Comparison of ENCODE assay signal across 11 cellular contexts in the genomic region with DNA sequence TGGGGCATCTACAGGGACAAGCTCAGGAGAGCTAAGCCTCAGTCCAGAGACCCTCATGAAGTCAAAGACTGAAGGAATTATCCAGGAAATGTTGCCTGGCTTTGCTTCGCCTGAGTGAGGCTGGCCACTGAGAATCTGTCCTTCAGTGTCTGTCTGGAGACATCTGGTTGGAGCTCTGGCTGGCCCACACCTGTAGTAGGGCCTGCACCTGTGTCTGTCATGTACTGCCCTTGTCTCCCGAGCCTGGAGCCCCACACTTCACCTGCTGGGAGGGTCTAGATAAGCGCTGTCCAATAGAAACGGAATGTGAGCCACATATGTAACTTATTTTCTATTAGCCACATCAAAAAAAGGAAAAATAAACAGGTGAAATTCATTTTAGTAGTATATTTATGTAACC. TPM values are rescaled to one million over a fixed set of nuclear protein-coding genes. Genes with fewer than 3 reads are reported as not detected.
DNase-seq lines count a peak whose midpoint lies in the region; ATAC-seq and TF ChIP-seq lines count a peak whose summit lies in the region.
"Had no signal": no experiment of that assay in that cellular context is flagged by ENCODE, and none has a peak within 500 bp of the region (broad histone marks: within the 10 kb centered on the region; RNA-seq: fewer than 3 reads in every experiment).

No MANE protein-coding gene starts in this region.

- POLR2A ChIA-PET in activated CD8-positive, alpha-beta T cell treated with anti-CD3 and anti-CD28 coated beads for 36 hours (lab: Charles Lee) = interaction anchor here (21.6 kb wide), 1 partner anchor 25 kb away, joined by 904 read pairs; a partner anchor contains a TSS

- H3K9me3 Mint-ChIP-seq in H9 (no peaks in the 10 kb centered on the region; a peak in 2 of 5 replicates), glutamatergic neuron (ENCODE audit: unreplicated experiment) (peaks cover 5% of the 10 kb centered on the region)
- no peaks in the 10 kb centered on the region for H3K9me3 Mint-ChIP-seq in activated CD8-positive, alpha-beta T cell treated with anti-CD3 and anti-CD28 coated beads for 36 hours
- no peaks in the 10 kb centered on the region for H3K9me3 Mint-ChIP-seq in stimulated activated effector memory CD8-positive, alpha-beta T cell treated with anti-CD3 and anti-CD28 coated beads, Interleukin-12 subunit alpha, Interleukin-12 subunit beta, amount 100 ng/mL, for 72 hours
- H3K9me3 Mint-ChIP-seq: naive B cell had no signal

- H3K4me1 Mint-ChIP-seq in H9 = peaks cover 26 to 40% of the 10 kb centered on the region in 2 experiments
- H3K4me1 Mint-ChIP-seq in activated CD8-positive, alpha-beta T cell treated with anti-CD3 and anti-CD28 coated beads for 36 hours (ENCODE audit: low read depth) = peaks cover 89% of the 10 kb centered on the region
- peaks cover 87% of the 10 kb centered on the region for H3K4me1 Mint-ChIP-seq in stimulated activated effector memory CD8-positive, alpha-beta T cell treated with anti-CD3 and anti-CD28 coated beads, Interleukin-12 subunit alpha, Interleukin-12 subunit beta, amount 100 ng/mL, for 72 hours
- H3K4me1 Mint-ChIP-seq in glutamatergic neuron (ENCODE audit: low read depth, unreplicated experiment) = peaks cover 14% of the 10 kb centered on the region

- H3K18ac ChIP-seq in H9 (ENCODE audit: insufficient read length, low read depth, low read length) = no peak overlapping the region

- H2AFZ ChIP-seq in H9 (ENCODE audit: low read length) = no peak overlapping the region

- no peak overlapping the region for H2BK15ac ChIP-seq in H9 (ENCODE audit: low read depth, low read length)

- no peak overlapping the region for H3K56ac ChIP-seq in H9 (ENCODE audit: insufficient read length, low read depth, low read length)

- H3K9me3 ChIP-seq in H9 (ENCODE audit: control insufficient read depth, low read depth, low read length) = no peaks in the 10 kb centered on the region

- no peak overlapping the region for H3K9ac ChIP-seq in H9 (ENCODE audit: extremely low read depth, insufficient read length, low read length)

- H3K4me2 ChIP-seq in H9 (ENCODE audit: insufficient read depth, insufficient read length, low read length) = peak overlapping the region; percentile 4

- no peak for DNase-seq in H9
- no peak for DNase-seq in activated CD8-positive, alpha-beta T cell treated with anti-CD3 and anti-CD28 coated beads for 36 hours
- DNase-seq in stimulated activated effector memory CD8-positive, alpha-beta T cell treated with anti-CD3 and anti-CD28 coated beads, Interleukin-12 subunit alpha, Interleukin-12 subunit beta, amount 100 ng/mL, for 72 hours (ENCODE audit: low spot score in 2 of 2) = no peak
- no peak for DNase-seq in middle frontal gyrus (ENCODE audit: extremely low spot score, low spot score)
- no peak for DNase-seq in glutamatergic neuron
- no peak for DNase-seq in NCI-H2227 treated with DMSO at 0.1 percent for 48 hours (lab: John Stamatoyannopoulos, UW)
- no peak for DNase-seq in DMS 273 (lab: John Stamatoyannopoulos, UW; ENCODE audit: unreplicated experiment)
- DNase-seq: activated CD4-positive, alpha-beta T cell treated with anti-CD3 and anti-CD28 coated beads for 1 hour; naive B cell; NCI-H2107 had no signal

- no peaks in the 10 kb centered on the region for H3K36me3 Mint-ChIP-seq in H9 (ENCODE audit: insufficient read depth in 1 of 3, low read depth in 3 of 3)
- H3K36me3 Mint-ChIP-seq in activated CD8-positive, alpha-beta T cell treated with anti-CD3 and anti-CD28 coated beads for 36 hours (ENCODE audit: low read depth) = peaks cover 3% of the 10 kb centered on the region
- H3K36me3 Mint-ChIP-seq in stimulated activated effector memory CD8-positive, alpha-beta T cell treated with anti-CD3 and anti-CD28 coated beads, Interleukin-12 subunit alpha, Interleukin-12 subunit beta, amount 100 ng/mL, for 72 hours = peaks cover 23% of the 10 kb centered on the region
- H3K36me3 Mint-ChIP-seq in glutamatergic neuron (ENCODE audit: unreplicated experiment) = no peaks in the 10 kb centered on the region
- H3K36me3 Mint-ChIP-seq: naive B cell had no signal

- no peak overlapping the region for H4K8ac ChIP-seq in H9 (replicated peaks; ENCODE audit: insufficient read length, low read depth, low read length)

- no peak overlapping the region for H3K4ac ChIP-seq in H9 (ENCODE audit: low read depth, low read length)

- H3K27me3 ChIP-seq in H9 (ENCODE audit: insufficient read depth, low read length) = no peaks in the 10 kb centered on the region
- no peaks in the 10 kb centered on the region for H3K27me3 ChIP-seq in layer of hippocampus (ENCODE audit: control insufficient read depth, insufficient read depth, low read length)

- H3K23me2 ChIP-seq in H9 (ENCODE audit: insufficient read length, low read depth, low read length, poor library complexity, severe bottlenecking) = no peaks in the 10 kb centered on the region

- WGBS in H9 (ENCODE audit: extremely low coverage, insufficient read length, low lambda C conversion rate) = no CpG with 5 or more reads among the region's 4 CpGs

- CTCF ChIA-PET in activated CD8-positive, alpha-beta T cell treated with anti-CD3 and anti-CD28 coated beads for 36 hours (lab: Charles Lee) = interaction anchor here (1.1 to 19.7 kb wide), 5 partner anchors 9 to 87 kb away, joined by 3 to 624 read pairs (median 33); a partner anchor contains a TSS

- H2AK5ac ChIP-seq in H9 (ENCODE audit: insufficient read length, low read length) = no peak overlapping the region

- no peak overlapping the region for H3K23ac ChIP-seq in H9 (ENCODE audit: insufficient read length, low read depth, low read length)

- 0 out of 2 replicates have a peak, but pooled peaks cover 7% of the 10 kb centered on the region for H3K4me1 ChIP-seq in H9 (ENCODE audit: insufficient read depth, low read length)

- no peak overlapping the region for H2BK12ac ChIP-seq in H9 (ENCODE audit: insufficient read length, low read depth, low read length)

- H3K27ac ChIP-seq in H9 (ENCODE audit: insufficient read length, low read depth, low read length) (no peak overlapping the region), layer of hippocampus (ENCODE audit: low read depth, low read length) (peak overlapping the region; percentile 42)

- H4K20me1 ChIP-seq in H9 (ENCODE audit: control insufficient read depth, insufficient read depth, insufficient read length) = no peaks in the 10 kb centered on the region

- no peaks in the 10 kb centered on the region; the same call in 1 of the 2 replicates for H3K27me3 Mint-ChIP-seq in H9 (ENCODE audit: low read depth)
- no peaks in the 10 kb centered on the region for H3K27me3 Mint-ChIP-seq in activated CD8-positive, alpha-beta T cell treated with anti-CD3 and anti-CD28 coated beads for 36 hours
- H3K27me3 Mint-ChIP-seq in glutamatergic neuron (ENCODE audit: unreplicated experiment) = no peaks in the 10 kb centered on the region

- no peak overlapping the region for H3T11ph ChIP-seq in H9 (ENCODE audit: low read length)

- H3K79me2 ChIP-seq in H9 (ENCODE audit: insufficient read depth, low read length) = no peaks in the 10 kb centered on the region

- intact Hi-C loops in activated CD8-positive, alpha-beta T cell treated with anti-CD3 and anti-CD28 coated beads for 36 hours (cut with micrococcal nuclease) = no loop called here

- H2BK5ac ChIP-seq in H9 (ENCODE audit: insufficient read length, low read length) = no peak overlapping the region

- no peak overlapping the region for H2BK20ac ChIP-seq in H9 (ENCODE audit: low read depth, low read length, poor library complexity, severe bottlenecking)

- no peak overlapping the region for H2BK120ac ChIP-seq in H9 (ENCODE audit: low read depth, low read length, poor library complexity, severe bottlenecking)

- no peak overlapping the region for H3K14ac ChIP-seq in H9 (ENCODE audit: insufficient read depth, low read length)

- ATAC-seq in activated CD8-positive, alpha-beta T cell treated with anti-CD3 and anti-CD28 coated beads for 36 hours = no peak
- no peak for ATAC-seq in stimulated activated effector memory CD8-positive, alpha-beta T cell treated with anti-CD3 and anti-CD28 coated beads, Interleukin-12 subunit alpha, Interleukin-12 subunit beta, amount 100 ng/mL, for 72 hours

- TF ChIP-seq CTCF in H9 (conservative IDR thresholded peaks at IDR 0.05) (no peak), glutamatergic neuron (IDR thresholded peaks at IDR 0.05; ENCODE audit: partially characterized antibody, unreplicated experiment) (no peak)
- TF ChIP-seq CTCF in activated CD8-positive, alpha-beta T cell treated with anti-CD3 and anti-CD28 coated beads for 36 hours (IDR thresholded peaks at IDR 0.05) = no peak

- H3K4me3 Mint-ChIP-seq in H9 (no peak overlapping the region), glutamatergic neuron (ENCODE audit: unreplicated experiment) (no peak overlapping the region)
- peak overlapping the region; percentile 56 for H3K4me3 Mint-ChIP-seq in activated CD8-positive, alpha-beta T cell treated with anti-CD3 and anti-CD28 coated beads for 36 hours
- H3K4me3 Mint-ChIP-seq in stimulated activated effector memory CD8-positive, alpha-beta T cell treated with anti-CD3 and anti-CD28 coated beads, Interleukin-12 subunit alpha, Interleukin-12 subunit beta, amount 100 ng/mL, for 72 hours = peak overlapping the region; percentile 38
- H3K4me3 Mint-ChIP-seq: naive B cell had no signal

- H4K91ac ChIP-seq in H9 (ENCODE audit: insufficient read length, low read depth, low read length) = no peak overlapping the region

- H3K79me1 ChIP-seq in H9 (ENCODE audit: insufficient read depth, low read depth, low read length, poor library complexity, severe bottlenecking) = no peaks in the 10 kb centered on the region

- H4K5ac ChIP-seq in H9 (ENCODE audit: insufficient read length, low read depth, low read length) = no peak overlapping the region

- H3K27ac Mint-ChIP-seq in H9 = no peak overlapping the region
- H3K27ac Mint-ChIP-seq in activated CD8-positive, alpha-beta T cell treated with anti-CD3 and anti-CD28 coated beads for 36 hours = peak overlapping the region; percentile 84
- peak overlapping the region; percentile 71 for H3K27ac Mint-ChIP-seq in stimulated activated effector memory CD8-positive, alpha-beta T cell treated with anti-CD3 and anti-CD28 coated beads, Interleukin-12 subunit alpha, Interleukin-12 subunit beta, amount 100 ng/mL, for 72 hours
- no peak overlapping the region for H3K27ac Mint-ChIP-seq in glutamatergic neuron (ENCODE audit: unreplicated experiment)

RNA-seq across cellular contexts. Expression of a gene that starts 9.9 kb away (rescaled TPM):
- total RNA-seq in H9 (2021) (69.3 and 72.1 TPM in 2 replicates), glutamatergic neuron (ENCODE audit: unreplicated experiment) (67.9 TPM)
- 100 to 1,000 TPM; 373 to 382 TPM for total RNA-seq in activated CD8-positive, alpha-beta T cell treated with anti-CD3 and anti-CD28 coated beads for 36 hours

RNA-seq across cellular contexts. Expression of a gene that starts 56.5 kb away (rescaled TPM):
- total RNA-seq in H9 (2021) (10.6 TPM in 2 replicates), glutamatergic neuron (ENCODE audit: unreplicated experiment) (15.7 TPM)
- 10 to 100 TPM in 1 of 2 experiments, 1 to 10 TPM in 1; 8.8 to 10.2 TPM for total RNA-seq in activated CD8-positive, alpha-beta T cell treated with anti-CD3 and anti-CD28 coated beads for 36 hours

Comparison
In these comparisons a context has a peak if more than half of its experiments do, and no peak if none do; other contexts are left out.
1. H3K27ac Mint-ChIP-seq: peak in activated CD8-positive, alpha-beta T cell treated with anti-CD3 and anti-CD28 coated beads for 36 hours (single experiment) and stimulated activated effector memory CD8-positive, alpha-beta T cell treated with anti-CD3 and anti-CD28 coated beads, Interleukin-12 subunit alpha, Interleukin-12 subunit beta, amount 100 ng/mL, for 72 hours (single experiment); none in H9 (0 of 3) and glutamatergic neuron (single experiment).
2. H3K4me3 Mint-ChIP-seq: peak in activated CD8-positive, alpha-beta T cell treated with anti-CD3 and anti-CD28 coated beads for 36 hours (single experiment) and stimulated activated effector memory CD8-positive, alpha-beta T cell treated with anti-CD3 and anti-CD28 coated beads, Interleukin-12 subunit alpha, Interleukin-12 subunit beta, amount 100 ng/mL, for 72 hours (single experiment); none in H9 (0 of 2) and glutamatergic neuron (single experiment).